In genomic region chr19:401836-402535, GRCh38 we compare ENCODE assay signal across 14 cellular contexts. TPM values are rescaled to one million over a fixed set of nuclear protein-coding genes. Genes with fewer than 3 reads are reported as not detected.
DNase-seq lines count a peak whose midpoint lies in the region; TF ChIP-seq lines count a peak whose summit lies in the region.
"Had no signal": no experiment of that assay in that cellular context is flagged by ENCODE, and none has a peak within 500 bp of the region (broad histone marks: within the 10 kb centered on the region; RNA-seq: fewer than 3 reads in every experiment).

No MANE protein-coding gene starts in this region.

- DNase-seq in GM23248: peak; percentile 24
- DNase-seq in NCI-H1417 treated with DMSO at 0.1 percent for 48 hours (lab: John Stamatoyannopoulos, UW): peak; percentile 86
- DNase-seq in chondrocyte (ENCODE audit: low spot score): peak; percentile 75
- peak in 6 of 10 donors; percentile 5 to 80 (median 30) for DNase-seq in posterior cingulate gyrus
- no peak for DNase-seq in stimulated activated CD8-positive, alpha-beta memory T cell treated with anti-CD3 and anti-CD28 coated beads, Interleukin-4, amount 100 ng/mL, for 48 hours
- DNase-seq in HEK293T (ENCODE audit: extremely low spot score): no peak
- no peak for DNase-seq in NCI-H187 (lab: John Stamatoyannopoulos, UW)
- DNase-seq: activated T-cell treated with anti-CD3 and anti-CD28 coated beads for 4 hours; effector CD8-positive, alpha-beta T cell; NCI-H1930; NK-92 treated with Interleukin-12 subunit alpha and Interleukin-12 subunit beta, amount 100 ng/mL, for 24 hours; stimulated activated CD4-positive, alpha-beta T cell treated with anti-CD3 and anti-CD28 coated beads, Interleukin-1b, Interleukin-23, amount 100 ng/mL, for 48 hours had no signal

- H3K36me3 ChIP-seq in GM23248 (ENCODE audit: low read depth): no peaks in the 10 kb centered on the region
- H3K36me3 ChIP-seq: cardiac muscle cell had no signal

- no peaks in the 10 kb centered on the region for H3K9me3 Mint-ChIP-seq in chondrocyte (ENCODE audit: low read depth)

- H3K36me3 Mint-ChIP-seq in chondrocyte (ENCODE audit: low read depth): no peaks in the 10 kb centered on the region
- H3K36me3 Mint-ChIP-seq: activated naive CD8-positive, alpha-beta T cell had no signal

- 16 to 18% methylated on average over 36 to 41 of the region's 41 CpGs for WGBS in GM23248 (ENCODE audit: low coverage in 1 of 2, low lambda C conversion rate in 2 of 2, missing lambda C conversion rate in 2 of 2), 2 experiments

- no peak for TF ChIP-seq CTCF in chondrocyte (IDR thresholded peaks at IDR 0.05)

- H3K27me3 Mint-ChIP-seq in chondrocyte (ENCODE audit: low read depth): peaks cover 11% of the 10 kb centered on the region

- H2AFZ ChIP-seq in GM23248: no peak overlapping the region

- H3K4me1 Mint-ChIP-seq in chondrocyte (ENCODE audit: low read depth): no peaks in the 10 kb centered on the region

- POLR2A ChIA-PET in HEK293T (lab: Yijun Ruan, JAX): no interaction called here

- H3K4me3 Mint-ChIP-seq in chondrocyte (ENCODE audit: unreplicated experiment): no peak overlapping the region
- H3K4me3 Mint-ChIP-seq: activated naive CD8-positive, alpha-beta T cell had no signal

- H3K9me3 ChIP-seq in GM23248 (ENCODE audit: low read depth): no peaks in the 10 kb centered on the region

- no peaks in the 10 kb centered on the region for H3F3A ChIP-seq in GM23248 (ENCODE audit: insufficient read depth)

- intact Hi-C loops in posterior cingulate gyrus (cut with DNase I): no loop called here

- H3K4me1 ChIP-seq in GM23248 (ENCODE audit: insufficient read depth): no peaks in the 10 kb centered on the region

- H3K27ac ChIP-seq in GM23248: no peak overlapping the region
- H3K27ac ChIP-seq: cardiac muscle cell had no signal

- in situ Hi-C loops in GM23248 (cut with MboI): no loop called here

- no peaks in the 10 kb centered on the region for H4K20me1 ChIP-seq in GM23248 (ENCODE audit: insufficient read depth)

- H3K79me2 ChIP-seq in GM23248 (ENCODE audit: insufficient read depth): no peaks in the 10 kb centered on the region

- CTCF ChIA-PET in HEK293T (lab: Yijun Ruan, JAX): no interaction called here

- H3K27ac Mint-ChIP-seq in chondrocyte (ENCODE audit: unreplicated experiment): no peak overlapping the region
- H3K27ac Mint-ChIP-seq: activated naive CD8-positive, alpha-beta T cell had no signal

- no peak overlapping the region for H3K4me2 ChIP-seq in GM23248 (ENCODE audit: unreplicated experiment)

- H3K9me2 ChIP-seq in GM23248 (ENCODE audit: insufficient read depth): no peaks in the 10 kb centered on the region

- H3K9ac ChIP-seq in GM23248: no peak overlapping the region

- H3K27me3 ChIP-seq in GM23248 (replicated peaks; ENCODE audit: insufficient read depth): peaks cover 5% of the 10 kb centered on the region; the same call in 1 of the 2 replicates
- H3K27me3 ChIP-seq: cardiac muscle cell had no signal

- no peak overlapping the region for H3K4me3 ChIP-seq in GM23248
- H3K4me3 ChIP-seq: cardiac muscle cell had no signal

TF ChIP-seq in HEK293T, 16 proteins besides CTCF, POLR2A, EP300 and RAD21:
- TF ChIP-seq FOXK2 (IDR thresholded peaks at IDR 0.05) (no peak), HDGF (IDR thresholded peaks at IDR 0.05; ENCODE audit: borderline replicate concordance) (no peak), PKNOX1 (IDR thresholded peaks at IDR 0.05) (no peak), CTBP1 (IDR thresholded peaks at IDR 0.05; ENCODE audit: borderline replicate concordance) (no peak), TARDBP (IDR thresholded peaks at IDR 0.05) (no peak), FOXM1 (IDR thresholded peaks at IDR 0.05; ENCODE audit: borderline replicate concordance) (no peak), ARNT (IDR thresholded peaks at IDR 0.05) (no peak), BHLHE40 (IDR thresholded peaks at IDR 0.05; ENCODE audit: borderline replicate concordance) (no peak), ZNF384 (IDR thresholded peaks at IDR 0.05) (no peak), SP1 (IDR thresholded peaks at IDR 0.05) (no peak), NFRKB (IDR thresholded peaks at IDR 0.05) (no peak), ELF4 (IDR thresholded peaks at IDR 0.05) (no peak), FOXA1 (IDR thresholded peaks at IDR 0.05) (no peak), LEF1 (IDR thresholded peaks at IDR 0.05; ENCODE audit: borderline replicate concordance) (no peak)

RNA-seq across cellular contexts. Expression of gene C2CD4C, which starts 7.0 kb away (rescaled TPM):
- 0.32 TPM in 1 of 2 replicates, not detected in the other for total RNA-seq in GM23248 (2014; rRNA removed; shearing (Covaris generic))
- 0.05 TPM in 1 of 2 replicates, not detected in the other for polyA plus RNA-seq in GM23248 (2016; fragmentation: Nextera tagmentation; extraction: Ambion mirVana)
- 1.1 to 1.4 TPM (median 1.4 TPM) in 3 replicates for total RNA-seq in chondrocyte

RNA-seq across cellular contexts. Expression of gene MIER2, which starts 57.4 kb away (rescaled TPM):
- total RNA-seq in GM23248 (2014; rRNA removed; shearing (Covaris generic)): 11.8 and 27.8 TPM in 2 replicates
- 28.6 and 30.7 TPM in 2 replicates for polyA plus RNA-seq in GM23248 (2016; fragmentation: Nextera tagmentation; extraction: Ambion mirVana)
- total RNA-seq in chondrocyte: 40.2 to 44.5 TPM (median 42.4 TPM) in 3 replicates

RNA-seq across cellular contexts. Expression of gene SHC2, which starts 58.8 kb away (rescaled TPM):
- not detected in 2 replicates for total RNA-seq in GM23248 (2014; rRNA removed; shearing (Covaris generic))
- not detected in 2 replicates for polyA plus RNA-seq in GM23248 (2016; fragmentation: Nextera tagmentation; extraction: Ambion mirVana)
- 26.9 to 50.9 TPM (median 47.8 TPM) in 3 replicates for total RNA-seq in chondrocyte

Comparison
In these comparisons a context has a peak if more than half of its experiments do, and no peak if none do; other contexts are left out.
1. DNase-seq: peak in GM23248 (single experiment), NCI-H1417 treated with DMSO at 0.1 percent for 48 hours (single experiment), chondrocyte (single experiment) and posterior cingulate gyrus (6 of 10); none in stimulated activated CD8-positive, alpha-beta memory T cell treated with anti-CD3 and anti-CD28 coated beads, Interleukin-4, amount 100 ng/mL, for 48 hours (single experiment), HEK293T (single experiment) and NCI-H187 (0 of 2).
2. RNA of gene SHC2, which starts 58.8 kb away (total RNA-seq): 26.9 to 50.9 TPM in chondrocyte; not detected in GM23248; every median in the first group is over 10 times any median in the second.